27 cellular contexts compared by ENCODE assay signal in the genomic region with DNA sequence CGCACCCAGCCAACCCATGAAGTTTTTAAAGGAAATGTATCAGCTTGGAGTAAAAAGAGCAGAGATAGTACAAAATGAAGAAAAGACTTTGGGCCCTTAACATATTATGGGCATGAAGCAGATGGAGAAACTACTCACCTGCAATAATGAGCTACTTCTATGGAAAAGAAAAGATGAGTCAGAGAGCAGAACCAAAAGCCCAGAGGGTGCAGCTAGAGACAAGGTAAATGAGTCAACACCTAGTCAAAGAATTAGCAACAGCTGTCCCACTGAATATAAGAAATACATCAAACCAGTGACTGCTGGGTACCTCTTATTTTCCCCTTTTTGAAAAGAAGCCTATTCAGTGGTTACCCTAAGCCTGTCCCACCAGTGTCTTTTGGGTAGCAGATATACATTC.
DNase-seq lines count a peak whose midpoint lies in the region; ATAC-seq, FAIRE-seq and TF ChIP-seq lines count a peak whose summit lies in the region.
"Had no signal": no experiment of that assay in that cellular context is flagged by ENCODE, and none has a peak within 500 bp of the region (broad histone marks: within the 10 kb centered on the region; RNA-seq: fewer than 3 reads in every experiment).

No MANE protein-coding gene starts in this region.

- H3K4me1 ChIP-seq in HCT116 (ENCODE audit: control insufficient read depth in 1 of 2, insufficient read depth in 2 of 2, low read length in 2 of 2) (peaks cover 19 to 28% of the 10 kb centered on the region in 2 experiments), keratinocyte (ENCODE audit: control insufficient read depth, extremely low read depth, insufficient read depth, low read length) (peaks cover 15% of the 10 kb centered on the region), uterus (peaks cover 10 to 12% of the 10 kb centered on the region in 2 donors)

- H3K79me2 ChIP-seq in HCT116 (ENCODE audit: insufficient read depth, low read length): no peaks in the 10 kb centered on the region
- H3K79me2 ChIP-seq in keratinocyte (ENCODE audit: control insufficient read depth, insufficient read depth, low read length): peaks cover 15% of the 10 kb centered on the region

- H3K36me3 Mint-ChIP-seq in activated CD4-positive, alpha-beta T cell treated with anti-CD3 and anti-CD28 coated beads for 36 hours (ENCODE audit: low read depth): no peaks in the 10 kb centered on the region
- H3K36me3 Mint-ChIP-seq in activated CD4-positive, alpha-beta T cell treated with anti-CD3 and anti-CD28 coated beads, Interleukin-2, amount 10 ng/mL, durations not matched to agents 7 days and 5 days (ENCODE audit: low read depth): no peaks in the 10 kb centered on the region

- no peak overlapping the region for H3K4me3 Mint-ChIP-seq in activated CD4-positive, alpha-beta T cell treated with anti-CD3 and anti-CD28 coated beads for 36 hours
- no peak overlapping the region for H3K4me3 Mint-ChIP-seq in activated CD4-positive, alpha-beta T cell treated with anti-CD3 and anti-CD28 coated beads, Interleukin-2, amount 10 ng/mL, durations not matched to agents 7 days and 5 days
- H3K4me3 Mint-ChIP-seq: central memory CD8-positive, alpha-beta T cell; T-helper 17 cell had no signal

- CTCF ChIA-PET in activated CD4-positive, alpha-beta T cell treated with anti-CD3 and anti-CD28 coated beads for 36 hours (lab: Charles Lee): interaction anchor here (0.6 to 2.0 kb wide), 3 partner anchors 13 to 604 kb away, joined by 3 to 5 read pairs (median 4); no protein-coding TSS in a partner anchor
- CTCF ChIA-PET in activated CD4-positive, alpha-beta T cell treated with anti-CD3 and anti-CD28 coated beads, Interleukin-2, amount 10 ng/mL, durations not matched to agents 7 days and 5 days (lab: Charles Lee): interaction anchor here (0.9 kb wide), 1 partner anchor 14 kb away, joined by 3 read pairs; no protein-coding TSS in a partner anchor
- CTCF ChIA-PET in HCT116 (lab: Charles Lee): interaction anchor here (0.9 kb wide), 1 partner anchor 24 kb away, joined by 3 read pairs; no protein-coding TSS in a partner anchor
- CTCF ChIA-PET in RWPE1 (lab: Yijun Ruan, JAX): interaction anchor here (0.6 to 0.7 kb wide), 4 partner anchors 11 to 1079 kb away, joined by 4 to 6 read pairs (median 4); no protein-coding TSS in a partner anchor

- no peak overlapping the region for H2AFZ ChIP-seq in HCT116 (ENCODE audit: low read depth, low read length, poor library complexity, severe bottlenecking)
- no peak overlapping the region for H2AFZ ChIP-seq in keratinocyte (ENCODE audit: control insufficient read depth, low read length)

- no peak overlapping the region for H3K27ac Mint-ChIP-seq in activated CD4-positive, alpha-beta T cell treated with anti-CD3 and anti-CD28 coated beads for 36 hours
- H3K27ac Mint-ChIP-seq in activated CD4-positive, alpha-beta T cell treated with anti-CD3 and anti-CD28 coated beads, Interleukin-2, amount 10 ng/mL, durations not matched to agents 7 days and 5 days: no peak overlapping the region
- H3K27ac Mint-ChIP-seq: T-helper 17 cell had no signal

- H3K27ac ChIP-seq in HCT116 (ENCODE audit: low read depth, low read length) (no peak overlapping the region; the same call in 1 of the 2 replicates), RWPE1 (no peak overlapping the region; the same call in 1 of the 2 replicates), keratinocyte (ENCODE audit: control insufficient read depth, insufficient read depth, low read length) (peak overlapping the region; percentile 16), uterus (peak overlapping the region in 1 of 2 donors; percentile 37)
- H3K27ac ChIP-seq: A549, dorsolateral prefrontal cortex, neutrophil, skin epidermis, VCaP had no signal

- RAD21 ChIA-PET in HCT116 (lab: Charles Lee; ENCODE audit: low non-redundant PET in 1 of 2, low total read pairs in 2 of 2, uncharacterized antibody in 2 of 2, unreplicated experiment in 2 of 2): interaction anchor here in 1 of 2 experiments (0.8 kb wide), 1 partner anchor 56 kb away, joined by 3 read pairs; no protein-coding TSS in a partner anchor

- H3K4me2 ChIP-seq in HCT116 (ENCODE audit: low read length) (peak overlapping the region; percentile 57), keratinocyte (ENCODE audit: control insufficient read depth, extremely low read depth, insufficient read depth, low read depth, low read length) (peak overlapping the region; percentile 32)
- H3K4me2 ChIP-seq: A549 had no signal

- no peaks in the 10 kb centered on the region for H3K9me3 ChIP-seq in HCT116 (ENCODE audit: control insufficient read depth in 1 of 2, insufficient read depth in 1 of 2, low read depth in 1 of 2, low read length in 2 of 2)
- no peaks in the 10 kb centered on the region for H3K9me3 ChIP-seq in keratinocyte (ENCODE audit: control insufficient read depth, low read depth, low read length)
- no peaks in the 10 kb centered on the region for H3K9me3 ChIP-seq in uterus
- H3K9me3 ChIP-seq: A549, neutrophil had no signal

- H3K9me2 ChIP-seq in HCT116 (ENCODE audit: insufficient read depth): no peaks in the 10 kb centered on the region

- POLR2A ChIA-PET in activated CD4-positive, alpha-beta T cell treated with anti-CD3 and anti-CD28 coated beads for 36 hours (lab: Charles Lee): no interaction called here
- POLR2A ChIA-PET in activated CD4-positive, alpha-beta T cell treated with anti-CD3 and anti-CD28 coated beads, Interleukin-2, amount 10 ng/mL, durations not matched to agents 7 days and 5 days (lab: Charles Lee): interaction anchor here (0.6 kb wide), 1 partner anchor 30 kb away, joined by 8 read pairs; no protein-coding TSS in a partner anchor
- POLR2A ChIA-PET in HCT116 (lab: Charles Lee): no interaction called here
- POLR2A ChIA-PET in RWPE1 (lab: Yijun Ruan, JAX; ENCODE audit: low non-redundant PET): no interaction called here

- no TSS peak for BruUV-seq in HCT116 (replicated peaks; lab: Mats Ljungman, UMichigan)

- FAIRE-seq in keratinocyte (lab: Jason Lieb, UNC): peak; percentile 94
- FAIRE-seq: A549, frontal cortex, islet of Langerhans had no signal

- no peaks in the 10 kb centered on the region for H3K9me1 ChIP-seq in keratinocyte (ENCODE audit: control insufficient read depth, extremely low read depth, insufficient read depth, low read length)

- no peak overlapping the region for H3K9ac ChIP-seq in HCT116 (ENCODE audit: low read length)
- H3K9ac ChIP-seq in keratinocyte (ENCODE audit: control insufficient read depth, extremely low read depth, insufficient read depth, low read length): no peak overlapping the region

- H3K36me3 ChIP-seq in HCT116 (ENCODE audit: control insufficient read depth in 1 of 2, insufficient read depth in 2 of 2, low read length in 2 of 2) (no peaks in the 10 kb centered on the region), keratinocyte (ENCODE audit: control insufficient read depth in 2 of 2, extremely low read depth in 1 of 2, insufficient read depth in 2 of 2, low read length in 2 of 2) (peaks cover 10 to 12% of the 10 kb centered on the region in 2 experiments), uterus (no peaks in the 10 kb centered on the region)
- H3K36me3 ChIP-seq: neutrophil had no signal

- intact Hi-C loops in activated CD4-positive, alpha-beta T cell treated with anti-CD3 and anti-CD28 coated beads for 36 hours (cut with DNase I, micrococcal nuclease): loop anchor here in 1 of 2 experiments (2.0 kb wide), 1 partner anchor 56 kb away; no protein-coding TSS in a partner anchor
- intact Hi-C loops in HCT116 (cut with micrococcal nuclease) (no loop called here), uterus (cut with DNase I; ENCODE audit: low total_unique reads) (no loop called here)

- TF ChIP-seq POLR2A in HCT116 (IDR thresholded peaks at IDR 0.05; ENCODE audit: borderline replicate concordance, extremely low read depth, insufficient read depth, insufficient read length) (no peak), uterus (IDR thresholded peaks at IDR 0.05) (no peak)

- H3K4me3 ChIP-seq in HCT116 (replicated peaks in 1 of 2; ENCODE audit: low read depth in 1 of 2, low read length in 2 of 2): no peak overlapping the region
- H3K4me3 ChIP-seq in keratinocyte (ENCODE audit: control insufficient read depth in 2 of 3, extremely low read depth in 1 of 3, insufficient read depth in 2 of 3, low read depth in 1 of 3, low read length in 3 of 3): no peak overlapping the region
- no peak overlapping the region for H3K4me3 ChIP-seq in uterus
- H3K4me3 ChIP-seq: A549, dorsolateral prefrontal cortex, lung, skin epidermis had no signal

- peaks cover 15% of the 10 kb centered on the region for H3K27me3 Mint-ChIP-seq in activated CD4-positive, alpha-beta T cell treated with anti-CD3 and anti-CD28 coated beads for 36 hours
- H3K27me3 Mint-ChIP-seq in activated CD4-positive, alpha-beta T cell treated with anti-CD3 and anti-CD28 coated beads, Interleukin-2, amount 10 ng/mL, durations not matched to agents 7 days and 5 days: peaks cover 6% of the 10 kb centered on the region

- no peak for TF ChIP-seq CTCF in HCT116 (IDR thresholded peaks at IDR 0.05 in 2 of 3, conservative IDR thresholded peaks at IDR 0.05 in 1 of 3; ENCODE audit: borderline replicate concordance in 1 of 3, insufficient read depth in 1 of 3, low read depth in 2 of 3, low read length in 2 of 3)
- no peak for TF ChIP-seq CTCF in RWPE1 (conservative IDR thresholded peaks at IDR 0.05; ENCODE audit: low read depth)
- TF ChIP-seq CTCF in keratinocyte (optimal IDR thresholded peaks at IDR 0.05 in 1 of 3, IDR thresholded peaks at IDR 0.05 in 1 of 3, conservative IDR thresholded peaks at IDR 0.05 in 1 of 3; ENCODE audit: extremely low read depth in 1 of 3, insufficient read depth in 2 of 3, low read length in 3 of 3): no peak
- TF ChIP-seq CTCF in uterus (IDR thresholded peaks at IDR 0.05): no peak

- peaks cover 9% of the 10 kb centered on the region for H3K4me1 Mint-ChIP-seq in activated CD4-positive, alpha-beta T cell treated with anti-CD3 and anti-CD28 coated beads for 36 hours
- no peaks in the 10 kb centered on the region for H3K4me1 Mint-ChIP-seq in activated CD4-positive, alpha-beta T cell treated with anti-CD3 and anti-CD28 coated beads, Interleukin-2, amount 10 ng/mL, durations not matched to agents 7 days and 5 days
- H3K4me1 Mint-ChIP-seq: central memory CD8-positive, alpha-beta T cell had no signal

- ATAC-seq in activated CD4-positive, alpha-beta T cell treated with anti-CD3 and anti-CD28 coated beads for 36 hours: peak; percentile 98
- peak; percentile 78 for ATAC-seq in HCT116
- ATAC-seq in HG02798 (IDR thresholded peaks at IDR 0.05; ENCODE audit: poor library complexity, unreplicated experiment): no peak
- ATAC-seq: A549, T-helper 17 cell had no signal

- no peaks in the 10 kb centered on the region for H3K27me3 ChIP-seq in HCT116 (ENCODE audit: insufficient read depth, low read length)
- H3K27me3 ChIP-seq in keratinocyte (ENCODE audit: control insufficient read depth, extremely low read depth, insufficient read depth, low read length): no peaks in the 10 kb centered on the region
- no peaks in the 10 kb centered on the region for H3K27me3 ChIP-seq in uterus
- H3K27me3 ChIP-seq: dorsolateral prefrontal cortex, neutrophil had no signal

- dilution Hi-C loops in keratinocyte (cut with MboI; ENCODE audit: extremely low pct_ligation_motif_present, low sequenced_read_pairs): no loop called here

- H3K9me3 Mint-ChIP-seq in activated CD4-positive, alpha-beta T cell treated with anti-CD3 and anti-CD28 coated beads for 36 hours (ENCODE audit: low read depth): no peaks in the 10 kb centered on the region
- H3K9me3 Mint-ChIP-seq in activated CD4-positive, alpha-beta T cell treated with anti-CD3 and anti-CD28 coated beads, Interleukin-2, amount 10 ng/mL, durations not matched to agents 7 days and 5 days: no peaks in the 10 kb centered on the region
- H3K9me3 Mint-ChIP-seq: central memory CD8-positive, alpha-beta T cell had no signal

- H4K20me1 ChIP-seq in HCT116 (ENCODE audit: insufficient read depth) (no peaks in the 10 kb centered on the region), keratinocyte (ENCODE audit: control insufficient read depth, extremely low read depth, insufficient read depth, low read length) (peaks cover 5% of the 10 kb centered on the region)

- DNase-seq in activated CD4-positive, alpha-beta T cell treated with anti-CD3 and anti-CD28 coated beads for 36 hours: peak; percentile 20
- DNase-seq in activated CD4-positive, alpha-beta T cell treated with anti-CD3 and anti-CD28 coated beads, Interleukin-2, amount 10 ng/mL, durations not matched to agents 7 days and 5 days: no peak
- DNase-seq in HCT116 (ENCODE audit: low read depth, low spot score): no peak
- peak; percentile 87 for DNase-seq in RWPE1 (ENCODE audit: low spot score)
- peak; percentile 48 for DNase-seq in keratinocyte (ENCODE audit: low read depth, low spot score)
- no peak for DNase-seq in uterus
- no peak for DNase-seq in T1000 (lab: John Stamatoyannopoulos, UW)
- DNase-seq: activated effector memory CD4-positive, alpha-beta T cell treated with anti-CD3 and anti-CD28 coated beads, Interleukin-2, amount 50 U/mL, for 16 hours; amygdala; dorsolateral prefrontal cortex; EL; erythroblast; Kasumi-1; NCI-H1105 treated with DMSO at 0.1 percent for 48 hours; NCI-H2081 treated with DMSO at 0.1 percent for 48 hours; NCI-H446 treated with DMSO at 0.1 percent for 48 hours; stimulated activated CD4-positive, alpha-beta T cell treated with anti-CD3 and anti-CD28 coated beads, Interleukin-4, amount 100 ng/mL, for 1 hour; T-helper 17 cell had no signal

- peak; percentile 33; the same call in 1 of the 2 replicates for TF ChIP-seq RAD21 in HCT116 (IDR thresholded peaks at IDR 0.05; ENCODE audit: low read depth)

Comparison
In these comparisons a context has a peak if more than half of its experiments do, and no peak if none do; other contexts are left out.
1. DNase-seq: peak in activated CD4-positive, alpha-beta T cell treated with anti-CD3 and anti-CD28 coated beads for 36 hours (single experiment), RWPE1 (single experiment) and keratinocyte (single experiment); none in activated CD4-positive, alpha-beta T cell treated with anti-CD3 and anti-CD28 coated beads, Interleukin-2, amount 10 ng/mL, durations not matched to agents 7 days and 5 days (single experiment), HCT116 (single experiment), uterus (0 of 2) and T1000 (single experiment).